14 cellular contexts compared by ENCODE assay signal in genomic region chr10:126117196-126117595, GRCh38.
A peak's percentile ranks its signal among the peaks of the same experiment; 100 is the strongest.
DNase-seq lines count a peak whose midpoint lies in the region; ATAC-seq and TF ChIP-seq lines count a peak whose summit lies in the region.
"Had no signal": no experiment of that assay in that cellular context is flagged by ENCODE, and none has a peak within 500 bp of the region (broad histone marks: within the 10 kb centered on the region; RNA-seq: fewer than 3 reads in every experiment).

No MANE protein-coding gene starts in this region.

- no peaks in the 10 kb centered on the region for H3K9me3 ChIP-seq in A673 (ENCODE audit: low read depth, low read length, poor library complexity, severe bottlenecking)

- no peak overlapping the region for H3K4me3 ChIP-seq in A673 (ENCODE audit: low read depth, low read length, poor library complexity, severe bottlenecking)

- intact Hi-C loops in left ventricle myocardium superior (cut with micrococcal nuclease) (no loop called here), Right ventricle myocardium superior (cut with DNase I) (no loop called here), A673 (cut with micrococcal nuclease; ENCODE audit: unreplicated experiment) (no loop called here)

- no TSS peak for BruUV-seq in A673 (replicated peaks; lab: Mats Ljungman, UMichigan)

- no peak overlapping the region for H3K27ac ChIP-seq in A673 (ENCODE audit: low read depth, low read length, poor library complexity, severe bottlenecking)

- peak overlapping the region; percentile 51 for H3K27ac Mint-ChIP-seq in chondrocyte (ENCODE audit: unreplicated experiment)
- H3K27ac Mint-ChIP-seq: CD8-positive, alpha-beta T cell; IgD-negative memory B cell had no signal

- H3K27me3 ChIP-seq in A673 (replicated peaks; ENCODE audit: insufficient read depth, low read depth, low read length, poor library complexity): no peaks in the 10 kb centered on the region

- H3K4me1 Mint-ChIP-seq in chondrocyte (ENCODE audit: low read depth): peaks cover 12% of the 10 kb centered on the region
- H3K4me1 Mint-ChIP-seq: CD14-positive monocyte had no signal

- ATAC-seq in left ventricle myocardium superior (peak; percentile 12), Right ventricle myocardium superior (ENCODE audit: poor library complexity) (no peak), left lobe of liver (peak; percentile 40), GM18867 (IDR thresholded peaks at IDR 0.05; ENCODE audit: unreplicated experiment) (no peak)
- ATAC-seq: CD8-positive, alpha-beta T cell; HCT116 had no signal

- no peak overlapping the region for H3K4me3 Mint-ChIP-seq in chondrocyte (ENCODE audit: unreplicated experiment)
- H3K4me3 Mint-ChIP-seq: CD14-positive monocyte; CD8-positive, alpha-beta T cell; IgD-negative memory B cell had no signal

- H3K36me3 Mint-ChIP-seq in chondrocyte (ENCODE audit: low read depth): peaks cover 23% of the 10 kb centered on the region
- H3K36me3 Mint-ChIP-seq: CD14-positive monocyte; CD8-positive, alpha-beta T cell had no signal

- no peaks in the 10 kb centered on the region for H3K9me3 Mint-ChIP-seq in chondrocyte (ENCODE audit: low read depth)
- H3K9me3 Mint-ChIP-seq: CD8-positive, alpha-beta T cell; IgD-negative memory B cell had no signal

- POLR2A ChIA-PET in A673 (lab: Charles Lee; ENCODE audit: low non-redundant PET): no interaction called here

- H3K4me1 ChIP-seq in A673 (ENCODE audit: insufficient read depth, low read length, poor library complexity, severe bottlenecking): peaks cover 31% of the 10 kb centered on the region

- DNase-seq in left ventricle myocardium superior: no peak
- no peak for DNase-seq in Right ventricle myocardium superior
- peak; percentile 73 for DNase-seq in A673 (ENCODE audit: low spot score)
- no peak for DNase-seq in chondrocyte (ENCODE audit: low spot score)
- no peak for DNase-seq in left lobe of liver (ENCODE audit: low spot score)
- DNase-seq in NCI-H748 treated with DMSO at 0.1 percent for 48 hours (lab: John Stamatoyannopoulos, UW): no peak
- DNase-seq: CD8-positive, alpha-beta T cell; COR-L47; DND-41; GF-D8 had no signal

- no peaks in the 10 kb centered on the region for H3K27me3 Mint-ChIP-seq in chondrocyte (ENCODE audit: low read depth)

- CTCF ChIA-PET in A673 (lab: Charles Lee): no interaction called here

- no peak for TF ChIP-seq CTCF in A673 (conservative IDR thresholded peaks at IDR 0.05; ENCODE audit: low read depth, low read length)
- TF ChIP-seq CTCF in chondrocyte (IDR thresholded peaks at IDR 0.05): no peak

- H3K36me3 ChIP-seq in A673 (ENCODE audit: insufficient read depth, low read length, poor library complexity, severe bottlenecking): no peaks in the 10 kb centered on the region

Comparison
In these comparisons a context has a peak if more than half of its experiments do, and no peak if none do; other contexts are left out.
1. ATAC-seq: peak in left ventricle myocardium superior (single experiment) and left lobe of liver (single experiment); none in Right ventricle myocardium superior (single experiment) and GM18867 (single experiment).